In genomic region chr16:88784074-88784855, GRCh38 we compare ENCODE assay signal across 8 cellular contexts. TPM values are rescaled to one million over a fixed set of nuclear protein-coding genes. Genes with fewer than 3 reads are reported as not detected.
A peak's percentile ranks its signal among the peaks of the same experiment; 100 is the strongest.
DNase-seq lines count a peak whose midpoint lies in the region; ATAC-seq and TF ChIP-seq lines count a peak whose summit lies in the region.

No MANE protein-coding gene starts in this region.

- H3K36me3 Mint-ChIP-seq in activated CD4-positive, alpha-beta T cell treated with anti-CD3 and anti-CD28 coated beads, Interleukin-2, amount 10 ng/mL, durations not matched to agents 7 days and 5 days (ENCODE audit: low read depth), result peaks cover 13% of the 10 kb centered on the region

- peaks cover 50 to 54% (median 53%) of the 10 kb centered on the region in 4 donors for H3K4me1 ChIP-seq in upper lobe of left lung

- DNase-seq in DMS79 treated with DMSO at 0.1 percent for 48 hours (lab: John Stamatoyannopoulos, UW) (peak; percentile 10), DMS79 (lab: John Stamatoyannopoulos, UW) (no peak), epithelial cell of esophagus (ENCODE audit: low read depth) (peak; percentile 83), mucosa of gallbladder (ENCODE audit: low spot score) (peak; percentile 59), upper lobe of left lung (peak; percentile 73 to 94), middle frontal gyrus (ENCODE audit: extremely low spot score, low spot score) (no peak)
- DNase-seq in Jurkat, Clone E6-1 (ENCODE audit: low read depth, low spot score), result no peak
- DNase-seq in activated CD4-positive, alpha-beta T cell treated with anti-CD3 and anti-CD28 coated beads, Interleukin-2, amount 10 ng/mL, durations not matched to agents 7 days and 5 days, result peak; percentile 36

- POLR2A ChIA-PET in activated CD4-positive, alpha-beta T cell treated with anti-CD3 and anti-CD28 coated beads, Interleukin-2, amount 10 ng/mL, durations not matched to agents 7 days and 5 days (lab: Charles Lee), result interaction anchor here (0.6 kb wide), 1 partner anchor 1528 kb away, joined by 4 read pairs; no protein-coding TSS in a partner anchor

- TF ChIP-seq POLR2A in upper lobe of left lung (IDR thresholded peaks at IDR 0.05), result no peak

- no peaks in the 10 kb centered on the region for H3K9me3 Mint-ChIP-seq in activated CD4-positive, alpha-beta T cell treated with anti-CD3 and anti-CD28 coated beads, Interleukin-2, amount 10 ng/mL, durations not matched to agents 7 days and 5 days

- H3K36me3 ChIP-seq in upper lobe of left lung, result no peaks in the 10 kb centered on the region

- TF ChIP-seq CTCF in epithelial cell of esophagus (IDR thresholded peaks at IDR 0.05; ENCODE audit: insufficient read depth, low read depth, low read length, missing control alignments) (peak; percentile 53), upper lobe of left lung (IDR thresholded peaks at IDR 0.05) (peak; percentile 46 to 74 (median 59))

- H3K27ac ChIP-seq in upper lobe of left lung, result peak overlapping the region; percentile 92 to 97 (median 95)

- peak overlapping the region; percentile 79 for H3K4me3 Mint-ChIP-seq in activated CD4-positive, alpha-beta T cell treated with anti-CD3 and anti-CD28 coated beads, Interleukin-2, amount 10 ng/mL, durations not matched to agents 7 days and 5 days

- TF ChIP-seq EP300 in upper lobe of left lung (IDR thresholded peaks at IDR 0.05), result no peak

- H3K9me3 ChIP-seq in upper lobe of left lung, result no peaks in the 10 kb centered on the region

- peaks cover 48% of the 10 kb centered on the region for H3K4me1 Mint-ChIP-seq in activated CD4-positive, alpha-beta T cell treated with anti-CD3 and anti-CD28 coated beads, Interleukin-2, amount 10 ng/mL, durations not matched to agents 7 days and 5 days

- no peaks in the 10 kb centered on the region for H3K27me3 ChIP-seq in upper lobe of left lung

- CTCF ChIA-PET in activated CD4-positive, alpha-beta T cell treated with anti-CD3 and anti-CD28 coated beads, Interleukin-2, amount 10 ng/mL, durations not matched to agents 7 days and 5 days (lab: Charles Lee), result interaction anchor here (0.6 to 2.7 kb wide), 11 partner anchors 11 to 180 kb away, joined by 3 to 9 read pairs (median 4); no protein-coding TSS in a partner anchor

- 3% methylated on average over 38 of the region's 74 CpGs; no CpG with 5 or more reads in 1 of the 2 donors for WGBS in upper lobe of left lung, 2 donors

- H3K27me3 Mint-ChIP-seq in activated CD4-positive, alpha-beta T cell treated with anti-CD3 and anti-CD28 coated beads, Interleukin-2, amount 10 ng/mL, durations not matched to agents 7 days and 5 days, result no peaks in the 10 kb centered on the region

- peak; percentile 71 to 83 for ATAC-seq in upper lobe of left lung (ENCODE audit: low FRiP score in 2 of 2)

- H3K4me3 ChIP-seq in Jurkat, Clone E6-1 (ENCODE audit: low read length), result peak overlapping the region; percentile 77
- H3K4me3 ChIP-seq in epithelial cell of esophagus (ENCODE audit: low read length) (peak overlapping the region; percentile 64), upper lobe of left lung (peak overlapping the region; percentile 27 to 95 (median 92))

- H3K27ac Mint-ChIP-seq in activated CD4-positive, alpha-beta T cell treated with anti-CD3 and anti-CD28 coated beads, Interleukin-2, amount 10 ng/mL, durations not matched to agents 7 days and 5 days, result peak overlapping the region; percentile 90

RNA-seq across cellular contexts. Expression of gene PIEZO1, which starts 0.8 kb away (rescaled TPM):
- 194 TPM for polyA plus RNA-seq in Jurkat, Clone E6-1 (2012; ENCODE audit: insufficient read depth, insufficient read length)
- 100 to 1,000 TPM; 239 to 303 TPM for total RNA-seq in activated CD4-positive, alpha-beta T cell treated with anti-CD3 and anti-CD28 coated beads, Interleukin-2, amount 10 ng/mL, durations not matched to agents 7 days and 5 days
- total RNA-seq in mucosa of gallbladder (108 TPM), upper lobe of left lung (100 to 1,000 TPM; 107 to 535 (median 239) TPM)

RNA-seq across cellular contexts. Expression of gene CDT1, which starts 19.3 kb away (rescaled TPM):
- 93.9 TPM for polyA plus RNA-seq in Jurkat, Clone E6-1 (2012; ENCODE audit: insufficient read depth, insufficient read length)
- 100 to 1,000 TPM; 113 to 119 TPM for total RNA-seq in activated CD4-positive, alpha-beta T cell treated with anti-CD3 and anti-CD28 coated beads, Interleukin-2, amount 10 ng/mL, durations not matched to agents 7 days and 5 days
- total RNA-seq in mucosa of gallbladder, result 3.2 TPM
- 1 to 10 TPM in 5 of 6 donors, not detected in 1; 2.3 to 4.7 (median 3.5) TPM for total RNA-seq in upper lobe of left lung

RNA-seq across cellular contexts. Expression of gene APRT, which starts 27.5 kb away (rescaled TPM):
- polyA plus RNA-seq in Jurkat, Clone E6-1 (2012; ENCODE audit: insufficient read depth, insufficient read length), result 328 TPM
- total RNA-seq in activated CD4-positive, alpha-beta T cell treated with anti-CD3 and anti-CD28 coated beads, Interleukin-2, amount 10 ng/mL, durations not matched to agents 7 days and 5 days, result 100 to 1,000 TPM in 1 of 2 experiments, 10 to 100 TPM in 1; 86.2 to 112 TPM
- total RNA-seq in mucosa of gallbladder (104 TPM), upper lobe of left lung (100 to 1,000 TPM in 4 of 6 donors, 10 to 100 TPM in 2; 76.5 to 147 (median 124) TPM)

Comparison
In these comparisons a context has a peak if more than half of its experiments do, and no peak if none do; other contexts are left out.
1. DNase-seq: peak in DMS79 treated with DMSO at 0.1 percent for 48 hours (single experiment), activated CD4-positive, alpha-beta T cell treated with anti-CD3 and anti-CD28 coated beads, Interleukin-2, amount 10 ng/mL, durations not matched to agents 7 days and 5 days (single experiment), epithelial cell of esophagus (single experiment), mucosa of gallbladder (single experiment) and upper lobe of left lung (2 of 2); none in DMS79 (single experiment), Jurkat, Clone E6-1 (single experiment) and middle frontal gyrus (single experiment).
2. RNA of gene CDT1, which starts 19.3 kb away (total RNA-seq): 113 to 119 TPM in activated CD4-positive, alpha-beta T cell treated with anti-CD3 and anti-CD28 coated beads, Interleukin-2, amount 10 ng/mL, durations not matched to agents 7 days and 5 days; 2.3 to 4.7 TPM in upper lobe of left lung and 3.2 TPM in mucosa of gallbladder (single experiment); every median in the first group is over 10 times any median in the second.
3. Peak in every context shown above with its lines, with median percentiles within 50 percentile points of each other: H3K4me3 ChIP-seq.